Comparison of ENCODE assay signal across 8 cellular contexts in the genomic region with DNA sequence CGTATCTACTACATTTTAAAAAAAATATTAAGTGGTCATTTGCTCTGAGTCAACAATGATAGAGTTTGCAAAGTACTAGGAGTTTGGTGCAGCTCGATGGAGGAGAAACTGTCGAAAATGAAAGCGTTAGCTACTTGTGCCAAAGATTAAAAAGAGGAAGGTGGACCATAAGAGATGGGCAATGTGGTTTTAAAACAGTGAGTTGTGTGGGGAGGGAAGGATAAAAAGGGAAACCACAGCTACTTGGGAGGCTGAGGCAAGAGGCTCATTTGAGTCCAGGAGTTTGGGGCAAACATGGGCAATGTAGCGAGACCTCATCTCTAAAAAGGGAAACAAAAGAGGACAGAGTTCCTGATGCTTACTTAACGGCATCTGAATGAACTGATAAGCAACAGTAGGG. TPM values are rescaled to one million over a fixed set of nuclear protein-coding genes. Genes with fewer than 3 reads are reported as not detected.
DNase-seq lines count a peak whose midpoint lies in the region; ATAC-seq lines count a peak whose summit lies in the region.

No MANE protein-coding gene starts in this region.

- H3K27me3 ChIP-seq in aorta (ENCODE audit: control insufficient read depth in 1 of 2, insufficient read depth in 2 of 2, low read length in 1 of 2): no peaks in the 10 kb centered on the region

- no peak overlapping the region for H3K4me3 ChIP-seq in aorta (ENCODE audit: low read length in 2 of 2)

- DNase-seq in Ammon's horn (ENCODE audit: low spot score): peak; percentile 37
- DNase-seq in OCI-M1 (lab: John Stamatoyannopoulos, UW): peak; percentile 95
- DNase-seq in glomerular visceral epithelial cell (ENCODE audit: extremely low spot score): no peak
- no peak for DNase-seq in stimulated activated CD4-positive, alpha-beta T cell treated with anti-CD3 and anti-CD28 coated beads, Interleukin-2, amount 100 ng/mL, for 48 hours
- DNase-seq in aorta: no peak
- DNase-seq in activated CD4-positive, CD25-positive, alpha-beta regulatory T cell treated with anti-CD3 and anti-CD28 coated beads, Interleukin-2, amount 50 U/mL, for 72 hours: no peak

- H3K9me3 ChIP-seq in aorta (ENCODE audit: control insufficient read depth, low read length): no peaks in the 10 kb centered on the region

- H3K27ac ChIP-seq in aorta (ENCODE audit: low read depth in 1 of 2, low read length in 2 of 2): no peak overlapping the region

- WGBS in aorta, 2 donors: 85 to 88% methylated on average over 6 of the region's 6 CpGs

- H3K4me1 ChIP-seq in aorta (ENCODE audit: control insufficient read depth in 1 of 2, insufficient read depth in 2 of 2, low read length in 2 of 2): no peaks in the 10 kb centered on the region

- H3K36me3 ChIP-seq in aorta (ENCODE audit: control insufficient read depth in 1 of 2, insufficient read depth in 2 of 2, low read length in 1 of 2): no peaks in the 10 kb centered on the region

- intact Hi-C loops in aorta (cut with DNase I): no loop called here

- ATAC-seq in GM18909 (IDR thresholded peaks at IDR 0.05; ENCODE audit: poor library complexity, unreplicated experiment) (peak; percentile 92), HG02973 (IDR thresholded peaks at IDR 0.05; ENCODE audit: unreplicated experiment) (peak; percentile 92), aorta (ENCODE audit: low FRiP score) (no peak)

RNA-seq across cellular contexts. Expression of a gene that starts 18.2 kb away (rescaled TPM):
- total RNA-seq in aorta: 10 to 100 TPM; 62.1 to 85.2 TPM
- 100 to 1,000 TPM in 1 of 2 donors, 10 to 100 TPM in 1; 60.2 to 120 TPM for polyA plus RNA-seq in aorta

RNA-seq across cellular contexts. Expression of a gene that starts 47.1 kb away (rescaled TPM):
- 10 to 100 TPM; 22.4 to 25.0 TPM for total RNA-seq in aorta
- 10 to 100 TPM; 15.5 to 57.2 TPM for polyA plus RNA-seq in aorta

Comparison
In these comparisons a context has a peak if more than half of its experiments do, and no peak if none do; other contexts are left out.
1. DNase-seq: peak in Ammon's horn (single experiment) and OCI-M1 (single experiment); none in glomerular visceral epithelial cell (single experiment), stimulated activated CD4-positive, alpha-beta T cell treated with anti-CD3 and anti-CD28 coated beads, Interleukin-2, amount 100 ng/mL, for 48 hours (0 of 2), aorta (0 of 2) and activated CD4-positive, CD25-positive, alpha-beta regulatory T cell treated with anti-CD3 and anti-CD28 coated beads, Interleukin-2, amount 50 U/mL, for 72 hours (single experiment).